ENCODE assay signal across 9 cellular contexts in genomic region chr9:98678244-98678842, GRCh38. TPM values are rescaled to one million over a fixed set of nuclear protein-coding genes. Genes with fewer than 3 reads are reported as not detected.
DNase-seq lines count a peak whose midpoint lies in the region; ATAC-seq and TF ChIP-seq lines count a peak whose summit lies in the region.
"Had no signal": no experiment of that assay in that cellular context is flagged by ENCODE, and none has a peak within 500 bp of the region (broad histone marks: within the 10 kb centered on the region; RNA-seq: fewer than 3 reads in every experiment).

No MANE protein-coding gene starts in this region.

- no peaks in the 10 kb centered on the region for H3K4me1 ChIP-seq in heart left ventricle

- WGBS in heart left ventricle, 4 donors = 16 to 24% (median 20%) methylated on average over 9 of the region's 9 CpGs

- TF ChIP-seq CTCF in heart left ventricle (IDR thresholded peaks at IDR 0.05) (peak in 8 of 12 donors; percentile 7 to 33 (median 25)), NB4 (IDR thresholded peaks at IDR 0.05; ENCODE audit: low read depth, low read length) (peak; percentile 49), fibroblast of mammary gland (conservative IDR thresholded peaks at IDR 0.05; ENCODE audit: control insufficient read depth, insufficient read depth, low read depth, low read length) (peak; percentile 56)

- intact Hi-C loops in heart left ventricle (cut with DNase I) (no loop called here), Right ventricle myocardium superior (cut with DNase I) (no loop called here), posterior vena cava (cut with DNase I) (no loop called here)

- H3K27ac ChIP-seq in heart left ventricle = no peak overlapping the region

- H3K27me3 ChIP-seq in heart left ventricle = peaks cover 0 to 7% (median 0%) of the 10 kb centered on the region in 9 donors

- H3K4me3 ChIP-seq in heart left ventricle = no peak overlapping the region
- no peak overlapping the region for H3K4me3 ChIP-seq in NB4 (ENCODE audit: low read depth, low read length)
- no peak overlapping the region for H3K4me3 ChIP-seq in fibroblast of mammary gland (ENCODE audit: control insufficient read depth, low read depth, low read length)

- ATAC-seq in heart left ventricle (no peak), Right ventricle myocardium superior (ENCODE audit: poor library complexity) (no peak)
- no peak for ATAC-seq in stimulated activated naive CD8-positive, alpha-beta T cell treated with anti-CD3 and anti-CD28 coated beads, Interleukin-15, Interleukin-2, amounts not matched to agents 100 U/mL and 50 U/mL, for 24 hours

- peaks cover 0 to 8% (median 0%) of the 10 kb centered on the region in 12 donors for H3K9me3 ChIP-seq in heart left ventricle

- TF ChIP-seq POLR2A in heart left ventricle (IDR thresholded peaks at IDR 0.05) (no peak), NB4 (IDR thresholded peaks at IDR 0.05; ENCODE audit: extremely low read depth, insufficient read length) (no peak)

- H3K36me3 ChIP-seq in heart left ventricle = no peaks in the 10 kb centered on the region

- DNase-seq in heart left ventricle (no peak), Right ventricle myocardium superior (no peak), NB4 (ENCODE audit: low read depth) (no peak), fibroblast of mammary gland (ENCODE audit: low read depth) (peak; percentile 16), NCI-H2227 treated with DMSO at 0.1 percent for 48 hours (lab: John Stamatoyannopoulos, UW) (no peak), NCI-H226 (no peak), posterior vena cava (ENCODE audit: low spot score) (no peak)
- peak; percentile 12 for DNase-seq in stimulated activated naive CD8-positive, alpha-beta T cell treated with anti-CD3 and anti-CD28 coated beads, Interleukin-15, Interleukin-2, amounts not matched to agents 100 U/mL and 50 U/mL, for 24 hours
- DNase-seq: NCI-H446 treated with DMSO at 0.1 percent for 48 hours had no signal

RNA-seq across cellular contexts. Expression of gene GABBR2, which starts 30.4 kb away (rescaled TPM):
- total RNA-seq in heart left ventricle (1 to 10 TPM in 3 of 9 donors, under 1 TPM in 6; 0.16 to 3.4 (median 0.61) TPM), Right ventricle myocardium superior (0.30 TPM), posterior vena cava (not detected)
- under 1 TPM; 0.11 to 0.15 TPM for polyA plus RNA-seq in heart left ventricle

Comparison
In these comparisons a context has a peak if more than half of its experiments do, and no peak if none do; other contexts are left out.
1. DNase-seq: peak in fibroblast of mammary gland (single experiment) and stimulated activated naive CD8-positive, alpha-beta T cell treated with anti-CD3 and anti-CD28 coated beads, Interleukin-15, Interleukin-2, amounts not matched to agents 100 U/mL and 50 U/mL, for 24 hours (single experiment); none in heart left ventricle (0 of 5), Right ventricle myocardium superior (single experiment), NB4 (single experiment), NCI-H2227 treated with DMSO at 0.1 percent for 48 hours (single experiment), NCI-H226 (single experiment) and posterior vena cava (single experiment).
2. Peak in every context shown above with its lines, with median percentiles within 50 percentile points of each other: CTCF ChIP-seq.